ENCODE assay signal across 8 cellular contexts in the genomic region with DNA sequence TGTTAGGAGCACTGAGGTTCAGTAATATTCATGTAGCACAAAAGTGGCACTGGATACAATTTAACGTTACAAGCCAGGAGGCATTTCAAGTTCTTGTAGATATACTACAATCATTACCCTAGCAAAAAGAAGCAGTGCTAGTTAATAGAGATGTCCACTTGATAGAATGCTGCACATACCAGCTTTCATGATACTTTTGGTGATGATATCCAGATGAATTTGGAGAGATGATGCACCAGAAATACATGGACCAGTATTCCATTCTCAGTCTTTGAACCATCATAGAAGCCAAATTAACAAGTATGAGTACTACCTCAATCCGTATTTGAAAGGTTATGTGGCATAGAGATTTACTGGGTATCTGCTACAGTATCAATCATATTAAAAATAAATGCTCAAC.
"Had no signal": no experiment of that assay in that cellular context is flagged by ENCODE, and none has a peak within 500 bp of the region (broad histone marks: within the 10 kb centered on the region; RNA-seq: fewer than 3 reads in every experiment).

No MANE protein-coding gene starts in this region.

- H3K36me3 Mint-ChIP-seq: IgD-negative memory B cell had no signal

- H3K4me1 Mint-ChIP-seq: IgD-negative memory B cell had no signal

- H3K4me3 Mint-ChIP-seq: IgD-negative memory B cell had no signal

- H3K4me3 ChIP-seq: K562 had no signal

- H3K9me3 Mint-ChIP-seq: IgD-negative memory B cell had no signal

- H3K27me3 Mint-ChIP-seq: IgD-negative memory B cell had no signal

- DNase-seq: IMR-90, KBM-7, KG1 had no signal

- FAIRE-seq: HepG2, HTR-8/SVneo, K562 had no signal

- H3K27ac ChIP-seq: HL-60 had no signal
